Comparison of ENCODE assay signal across 23 cellular contexts in the genomic region with DNA sequence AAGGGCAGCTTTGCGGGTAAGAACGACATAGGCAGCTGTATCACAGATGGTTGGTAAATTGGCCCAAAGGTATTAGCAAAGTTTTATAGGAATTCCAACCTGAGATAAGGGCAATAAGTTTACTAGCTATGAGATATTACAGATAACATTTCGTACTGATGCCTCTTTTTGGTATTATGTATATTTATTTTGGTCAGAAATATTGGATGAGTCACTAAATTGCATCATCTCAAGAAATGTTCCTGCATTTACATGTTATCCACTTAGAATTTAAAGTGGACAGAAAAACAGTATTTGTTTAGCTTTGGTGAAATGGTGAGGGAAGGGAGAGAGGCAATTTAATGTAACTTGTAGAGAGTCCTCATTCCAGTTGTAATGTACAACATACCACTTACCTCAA.
A peak's percentile ranks its signal among the peaks of the same experiment; 100 is the strongest.
DNase-seq lines count a peak whose midpoint lies in the region; ATAC-seq and TF ChIP-seq lines count a peak whose summit lies in the region.
"Had no signal": no experiment of that assay in that cellular context is flagged by ENCODE, and none has a peak within 500 bp of the region (broad histone marks: within the 10 kb centered on the region; RNA-seq: fewer than 3 reads in every experiment).

No MANE protein-coding gene starts in this region.

- DNase-seq in BJ (ENCODE audit: low read depth) (peak; percentile 31), IMR-90 (peak; percentile 58), chondrocyte (ENCODE audit: low spot score) (no peak), mesenchymal stem cell (peak; percentile 12), GDM1 (lab: John Stamatoyannopoulos, UW) (no peak), NCI-H510A (lab: John Stamatoyannopoulos, UW) (no peak), NCI-H82 (lab: John Stamatoyannopoulos, UW) (no peak), DMS114 treated with DMSO at 0.1 percent for 48 hours (lab: John Stamatoyannopoulos, UW; ENCODE audit: unreplicated experiment) (no peak)
- DNase-seq: activated CD4-positive, alpha-beta T cell treated with anti-CD3 and anti-CD28 coated beads, Interleukin-2, amount 50 U/mL, for 48 hours; activated naive CD4-positive, alpha-beta T cell treated with anti-CD3 and anti-CD28 coated beads, Interleukin-2, amount 10 ng/mL, durations not matched to agents 7 days and 5 days; activated T-cell treated with anti-CD3 and anti-CD28 coated beads, Interleukin-2, amount 50 U/mL, for 1 hour; COR-L47; cortex of kidney; lower lobe of right lung; NCI-H187; NCI-H524; pancreas; Right ventricle myocardium superior; stimulated activated CD4-positive, alpha-beta T cell treated with anti-CD3 and anti-CD28 coated beads, Interleukin-2, amount 100 ng/mL, for 24 hours; WERI-Rb-1 had no signal

- no peaks in the 10 kb centered on the region for H3K4me1 ChIP-seq in IMR-90 (ENCODE audit: control insufficient read depth, insufficient read depth, low read length)
- no peaks in the 10 kb centered on the region for H3K4me1 ChIP-seq in mesenchymal stem cell (ENCODE audit: control insufficient read depth, insufficient read depth, low read depth, low read length)
- H3K4me1 ChIP-seq: lower lobe of right lung, pancreas had no signal

- intact Hi-C loops in IMR-90 (cut with micrococcal nuclease): no loop called here

- BruUV-seq in IMR-90 (replicated peaks; lab: Mats Ljungman, UMichigan): no TSS peak

- H4K8ac ChIP-seq in IMR-90 (ENCODE audit: low read depth in 2 of 2, low read length in 2 of 2) (no peak overlapping the region), mesenchymal stem cell (ENCODE audit: low read length) (no peak overlapping the region)

- H3K9me3 ChIP-seq in IMR-90 (ENCODE audit: control insufficient read depth, insufficient read depth, low read length) (no peaks in the 10 kb centered on the region), mesenchymal stem cell (ENCODE audit: control insufficient read depth, low read length) (no peaks in the 10 kb centered on the region)
- H3K9me3 ChIP-seq: lower lobe of right lung, pancreas had no signal

- peak overlapping the region; percentile 19; the same call in 1 of the 2 replicates for H3K27ac ChIP-seq in IMR-90 (ENCODE audit: insufficient read depth, low read length)
- H3K27ac ChIP-seq in mesenchymal stem cell (ENCODE audit: low read length, poor library complexity, severe bottlenecking): no peak overlapping the region
- H3K27ac ChIP-seq: lower lobe of right lung, pancreas, WERI-Rb-1 had no signal

- H4K91ac ChIP-seq in IMR-90 (ENCODE audit: insufficient read depth, low read depth, low read length) (no peak overlapping the region), mesenchymal stem cell (ENCODE audit: low read length) (no peak overlapping the region)

- H3K4me2 ChIP-seq in IMR-90 (ENCODE audit: low read depth, low read length) (no peak overlapping the region), mesenchymal stem cell (ENCODE audit: low read length, poor library complexity, severe bottlenecking) (no peak overlapping the region)

- POLR2A ChIA-PET in BJ (lab: Charles Lee) (no interaction called here), IMR-90 (lab: Charles Lee; ENCODE audit: unreplicated experiment) (no interaction called here)

- no peak overlapping the region for H2BK20ac ChIP-seq in IMR-90 (ENCODE audit: low read depth, low read length)

- peaks cover 3% of the 10 kb centered on the region for H3K4me1 Mint-ChIP-seq in chondrocyte (ENCODE audit: low read depth)
- H3K4me1 Mint-ChIP-seq: activated naive CD4-positive, alpha-beta T cell treated with anti-CD3 and anti-CD28 coated beads, Interleukin-2, amount 10 ng/mL, durations not matched to agents 7 days and 5 days had no signal

- ATAC-seq in IMR-90 (ENCODE audit: low read depth): peak; percentile 86
- ATAC-seq: GM12878, lower lobe of right lung, pancreas, sciatic nerve had no signal

- H3K4me3 ChIP-seq in BJ (ENCODE audit: low read depth, low read length) (no peak overlapping the region), IMR-90 (ENCODE audit: insufficient read depth, low read depth, low read length) (no peak overlapping the region), mesenchymal stem cell (ENCODE audit: insufficient read depth in 1 of 2, low read depth in 1 of 2, low read length in 2 of 2) (no peak overlapping the region)
- H3K4me3 ChIP-seq: GM12878, lower lobe of right lung, pancreas had no signal

- H3K9ac ChIP-seq in IMR-90 (ENCODE audit: low read depth, low read length) (no peak overlapping the region), mesenchymal stem cell (ENCODE audit: low read length) (no peak overlapping the region)

- no peak overlapping the region for H2BK120ac ChIP-seq in IMR-90 (ENCODE audit: low read depth, low read length)
- no peak overlapping the region for H2BK120ac ChIP-seq in mesenchymal stem cell (ENCODE audit: low read depth, low read length)

- CTCF ChIA-PET in BJ (lab: Yijun Ruan, JAX) (interaction anchor here (1.0 kb wide), 1 partner anchor 14 kb away, joined by 5 read pairs; no protein-coding TSS in a partner anchor), IMR-90 (lab: Yijun Ruan, JAX) (no interaction called here)

- H2BK15ac ChIP-seq in IMR-90 (ENCODE audit: low read depth, low read length) (no peak overlapping the region), mesenchymal stem cell (ENCODE audit: low read depth, poor library complexity, severe bottlenecking) (no peak overlapping the region)

- no peak overlapping the region for H3K56ac ChIP-seq in IMR-90 (ENCODE audit: extremely low read depth, insufficient read depth, low read length)

- H3K9me3 Mint-ChIP-seq in chondrocyte (ENCODE audit: low read depth): no peaks in the 10 kb centered on the region
- H3K9me3 Mint-ChIP-seq: activated naive CD4-positive, alpha-beta T cell treated with anti-CD3 and anti-CD28 coated beads, Interleukin-2, amount 10 ng/mL, durations not matched to agents 7 days and 5 days; stimulated activated naive CD8-positive, alpha-beta T cell treated with anti-CD3 and anti-CD28 coated beads, Interleukin-15, Interleukin-2, amounts not matched to agents 100 ng/mL and 50 ng/mL, for 24 hours had no signal

- H3K14ac ChIP-seq in IMR-90 (replicated peaks; ENCODE audit: low read depth, low read length) (no peak overlapping the region), mesenchymal stem cell (ENCODE audit: low read length in 2 of 2) (no peak overlapping the region)

- H2AFZ ChIP-seq in IMR-90 (replicated peaks; ENCODE audit: low read length, poor library complexity) (no peak overlapping the region), mesenchymal stem cell (ENCODE audit: low read depth, low read length) (no peak overlapping the region)

- H3K23ac ChIP-seq in IMR-90 (ENCODE audit: low read depth, low read length): no peak overlapping the region
- H3K23ac ChIP-seq in mesenchymal stem cell (ENCODE audit: low read length in 2 of 2): no peak overlapping the region

- no CpG with 5 or more reads among the region's 3 CpGs for WGBS in IMR-90 (ENCODE audit: extremely low coverage in 2 of 2, insufficient read length in 1 of 2), 2 experiments
- 83% methylated on average over 2 of the region's 3 CpGs for WGBS in mesenchymal stem cell

- TF ChIP-seq POLR2A in IMR-90 (IDR thresholded peaks at IDR 0.05; ENCODE audit: low read depth, low read length): no peak

- peaks cover 10% of the 10 kb centered on the region for H3K27me3 ChIP-seq in BJ (ENCODE audit: control insufficient read depth, insufficient read depth, low read length)
- peaks cover 5% of the 10 kb centered on the region for H3K27me3 ChIP-seq in IMR-90 (ENCODE audit: control insufficient read depth, insufficient read depth, low read length)
- H3K27me3 ChIP-seq in mesenchymal stem cell (ENCODE audit: control insufficient read depth in 1 of 2, insufficient read depth in 1 of 2, low read length in 2 of 2): no peaks in the 10 kb centered on the region

- H3K27ac Mint-ChIP-seq in chondrocyte (ENCODE audit: unreplicated experiment): peak overlapping the region; percentile 6
- H3K27ac Mint-ChIP-seq: activated naive CD4-positive, alpha-beta T cell treated with anti-CD3 and anti-CD28 coated beads, Interleukin-2, amount 10 ng/mL, durations not matched to agents 7 days and 5 days; stimulated activated naive CD8-positive, alpha-beta T cell treated with anti-CD3 and anti-CD28 coated beads, Interleukin-15, Interleukin-2, amounts not matched to agents 100 ng/mL and 50 ng/mL, for 24 hours had no signal

- no peak overlapping the region for H2AK5ac ChIP-seq in IMR-90 (ENCODE audit: low read depth, low read length)
- no peak overlapping the region for H2AK5ac ChIP-seq in mesenchymal stem cell (ENCODE audit: low read length, severe bottlenecking)

- H3K9me1 ChIP-seq in IMR-90 (ENCODE audit: insufficient read depth, low read length): no peaks in the 10 kb centered on the region

- no peak overlapping the region for H4K5ac ChIP-seq in IMR-90 (ENCODE audit: low read depth, low read length)

- H3K79me1 ChIP-seq in IMR-90 (ENCODE audit: low read depth in 1 of 2, low read length in 2 of 2): no peaks in the 10 kb centered on the region
- H3K79me1 ChIP-seq in mesenchymal stem cell (replicated peaks; ENCODE audit: low read length, poor library complexity, severe bottlenecking): no peaks in the 10 kb centered on the region

- H2BK5ac ChIP-seq in IMR-90 (ENCODE audit: low read depth, low read length, poor library complexity, severe bottlenecking) (no peak overlapping the region), mesenchymal stem cell (ENCODE audit: low read depth, low read length, poor library complexity, severe bottlenecking) (no peak overlapping the region)

- H3K4me3 Mint-ChIP-seq in chondrocyte (ENCODE audit: unreplicated experiment): no peak overlapping the region
- H3K4me3 Mint-ChIP-seq: activated naive CD4-positive, alpha-beta T cell treated with anti-CD3 and anti-CD28 coated beads, Interleukin-2, amount 10 ng/mL, durations not matched to agents 7 days and 5 days; stimulated activated naive CD8-positive, alpha-beta T cell treated with anti-CD3 and anti-CD28 coated beads, Interleukin-15, Interleukin-2, amounts not matched to agents 100 ng/mL and 50 ng/mL, for 24 hours had no signal

- no peaks in the 10 kb centered on the region for H4K20me1 ChIP-seq in IMR-90 (ENCODE audit: insufficient read depth, low read length)

- no peaks in the 10 kb centered on the region for H3K36me3 ChIP-seq in BJ (ENCODE audit: control insufficient read depth, insufficient read depth, low read length)
- H3K36me3 ChIP-seq in IMR-90 (ENCODE audit: control insufficient read depth, insufficient read depth, low read length): no peaks in the 10 kb centered on the region
- H3K36me3 ChIP-seq in mesenchymal stem cell (ENCODE audit: control insufficient read depth in 1 of 2, insufficient read depth in 2 of 2, low read depth in 1 of 2, low read length in 2 of 2): no peaks in the 10 kb centered on the region
- H3K36me3 ChIP-seq: lower lobe of right lung, pancreas, WERI-Rb-1 had no signal

- H3K18ac ChIP-seq in IMR-90 (ENCODE audit: low read depth, low read length): no peak overlapping the region
- no peak overlapping the region for H3K18ac ChIP-seq in mesenchymal stem cell (ENCODE audit: low read depth in 1 of 2, low read length in 2 of 2)

- TF ChIP-seq RAD21 in IMR-90 (IDR thresholded peaks at IDR 0.05; ENCODE audit: low read length): no peak

- H3K4ac ChIP-seq in IMR-90 (ENCODE audit: low read depth, low read length) (no peak overlapping the region), mesenchymal stem cell (ENCODE audit: low read depth in 1 of 2, low read length in 2 of 2) (no peak overlapping the region)

- dilution Hi-C loops in IMR-90 (cut with HindIII; ENCODE audit: low sequenced_read_pairs, unreplicated experiment): no loop called here

- H2AK9ac ChIP-seq in IMR-90 (replicated peaks; ENCODE audit: low read depth, low read length, poor library complexity): no peak overlapping the region

- H3K27me3 Mint-ChIP-seq in chondrocyte (ENCODE audit: low read depth): peaks cover 11% of the 10 kb centered on the region

- H2BK12ac ChIP-seq in mesenchymal stem cell (ENCODE audit: low read length in 2 of 2): no peak overlapping the region

- in situ Hi-C loops in IMR-90 (cut with MboI; ENCODE audit: low sequenced_read_pairs): no loop called here

- TF ChIP-seq CTCF in BJ (IDR thresholded peaks at IDR 0.05; ENCODE audit: insufficient read depth, low read depth, low read length) (no peak), IMR-90 (conservative IDR thresholded peaks at IDR 0.05; ENCODE audit: low read depth, low read length) (no peak), chondrocyte (IDR thresholded peaks at IDR 0.05) (no peak)

- H3K36me3 Mint-ChIP-seq in chondrocyte (ENCODE audit: low read depth): no peaks in the 10 kb centered on the region
- H3K36me3 Mint-ChIP-seq: activated naive CD4-positive, alpha-beta T cell treated with anti-CD3 and anti-CD28 coated beads, Interleukin-2, amount 10 ng/mL, durations not matched to agents 7 days and 5 days had no signal

Comparison
In these comparisons a context has a peak if more than half of its experiments do, and no peak if none do; other contexts are left out.
1. DNase-seq: peak in BJ (single experiment), IMR-90 (single experiment) and mesenchymal stem cell (single experiment); none in chondrocyte (single experiment), GDM1 (single experiment), NCI-H510A (single experiment), NCI-H82 (single experiment) and DMS114 treated with DMSO at 0.1 percent for 48 hours (single experiment).